7 cellular contexts compared by ENCODE assay signal in the genomic region with DNA sequence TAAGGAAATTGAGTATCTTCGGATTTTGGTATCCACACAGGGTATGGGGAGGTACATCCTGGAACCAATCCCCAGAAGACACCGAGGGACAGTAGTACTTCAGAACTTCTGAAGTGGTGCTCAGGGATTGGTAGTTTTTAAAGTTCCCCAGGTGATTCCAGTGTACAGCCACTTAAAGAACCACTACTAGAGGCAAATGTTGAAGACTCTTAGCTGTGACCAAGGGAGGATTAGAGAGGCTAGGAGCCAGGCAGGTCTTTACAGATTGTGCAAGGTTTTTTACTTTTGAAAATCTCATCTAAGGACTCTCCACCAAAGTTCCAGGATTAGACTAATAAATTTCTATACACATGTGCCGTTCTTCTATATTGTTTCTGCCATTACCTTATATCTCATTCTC.
"Had no signal": no experiment of that assay in that cellular context is flagged by ENCODE, and none has a peak within 500 bp of the region (broad histone marks: within the 10 kb centered on the region; RNA-seq: fewer than 3 reads in every experiment).

No MANE protein-coding gene starts in this region.

- DNase-seq: H9, HFFc6, KBM-7 had no signal

- H3K27ac ChIP-seq: HL-60 had no signal

- ATAC-seq: GM23338, HCT116, HepG2 had no signal

- H3K4me3 ChIP-seq: GM23338 had no signal
